8 cellular contexts compared by ENCODE assay signal in genomic region chr19:43934985-43935708, GRCh38. TPM values are rescaled to one million over a fixed set of nuclear protein-coding genes. Genes with fewer than 3 reads are reported as not detected.
DNase-seq lines count a peak whose midpoint lies in the region; ATAC-seq and TF ChIP-seq lines count a peak whose summit lies in the region.

Gene ZNF45, minus strand, starts transcription at chr19:43935282. Its CDS starts 13,097 bp downstream, at chr19:43922185.

- ATAC-seq in SK-N-SH treated with all-trans-retinoic acid at 6 μM for 48 hours, result peak; percentile 97

- DNase-seq in GM03348 (ENCODE audit: low spot score) (peak; percentile 95), HFFc6 (peak; percentile 77), NCI-H1048 (lab: John Stamatoyannopoulos, UW) (peak; percentile 61), germinal center (ENCODE audit: low spot score) (peak; percentile 90), occipital lobe (lab: John Stamatoyannopoulos, UW) (peak; percentile 89)

- peaks cover 4% of the 10 kb centered on the region; the same call in 1 of the 2 replicates for H3K9me3 Mint-ChIP-seq in HFFc6
- H3K9me3 Mint-ChIP-seq in activated naive CD4-positive, alpha-beta T cell treated with anti-CD3 and anti-CD28 coated beads, Interleukin-2, amount 50 U/mL, for 24 hours, result peaks cover 1% of the 10 kb centered on the region

- H3K4me3 Mint-ChIP-seq in HFFc6, result peak within 1 kb of the TSS; percentile 98
- H3K4me3 Mint-ChIP-seq in activated naive CD4-positive, alpha-beta T cell treated with anti-CD3 and anti-CD28 coated beads, Interleukin-2, amount 50 U/mL, for 24 hours, result peak within 1 kb of the TSS; percentile 94

- peak within 1 kb of the TSS; percentile 42 for H3K27ac ChIP-seq in temporal lobe (ENCODE audit: low read depth, low read length)

- H3K27me3 Mint-ChIP-seq in HFFc6 (ENCODE audit: insufficient read depth), result no peaks in the 10 kb centered on the region; the same call in none of the 2 replicates
- H3K27me3 Mint-ChIP-seq in activated naive CD4-positive, alpha-beta T cell treated with anti-CD3 and anti-CD28 coated beads, Interleukin-2, amount 50 U/mL, for 24 hours, result no peaks in the 10 kb centered on the region

- H3K4me1 Mint-ChIP-seq in HFFc6 (ENCODE audit: low read depth), result peaks cover 15% of the 10 kb centered on the region
- H3K4me1 Mint-ChIP-seq in activated naive CD4-positive, alpha-beta T cell treated with anti-CD3 and anti-CD28 coated beads, Interleukin-2, amount 50 U/mL, for 24 hours, result peaks cover 23% of the 10 kb centered on the region

- peaks cover 24% of the 10 kb centered on the region for H3K36me3 Mint-ChIP-seq in HFFc6 (ENCODE audit: low read depth)
- H3K36me3 Mint-ChIP-seq in activated naive CD4-positive, alpha-beta T cell treated with anti-CD3 and anti-CD28 coated beads, Interleukin-2, amount 50 U/mL, for 24 hours, result peaks cover 21% of the 10 kb centered on the region

- peak within 1 kb of the TSS; percentile 92 for H3K27ac Mint-ChIP-seq in HFFc6
- peak within 1 kb of the TSS; percentile 86 for H3K27ac Mint-ChIP-seq in activated naive CD4-positive, alpha-beta T cell treated with anti-CD3 and anti-CD28 coated beads, Interleukin-2, amount 50 U/mL, for 24 hours

- TF ChIP-seq CTCF in HFFc6 (IDR thresholded peaks at IDR 0.05), result no peak

TF ChIP-seq in SK-N-SH treated with all-trans-retinoic acid at 6 μM for 48 hours, 23 proteins besides CTCF, POLR2A, EP300 and RAD21:
- TF ChIP-seq PATZ1 (CRISPR knock-in tag; IDR thresholded peaks at IDR 0.05; ENCODE audit: borderline replicate concordance) (0 out of 2 replicates have a peak, but pooled peaks have one; percentile 14), CREB5 (CRISPR knock-in tag; IDR thresholded peaks at IDR 0.05; ENCODE audit: low read depth) (no peak), ZFP3 (CRISPR knock-in tag; IDR thresholded peaks at IDR 0.05) (0 out of 2 replicates have a peak, but pooled peaks have one; percentile 24), OSR1 (CRISPR knock-in tag; IDR thresholded peaks at IDR 0.05) (no peak)

RNA-seq across cellular contexts. Expression of gene ZNF45, which starts in this region (rescaled TPM):
- total RNA-seq in HFFc6 (2021; fragmentation: NEBNext Ultra II Directional; extraction: Animal tissue kit (Norgen Biotek cat#: 25700)), result 10 to 100 TPM in 3 of 6 experiments, 1 to 10 TPM in 3; 8.4 to 12.3 (median 10.2) TPM
- total RNA-seq in occipital lobe (30.1 TPM), temporal lobe (24.1 TPM)

Comparison
In these comparisons a context has a peak if more than half of its experiments do, and no peak if none do; other contexts are left out.
1. Peak in every context shown above with its lines: DNase-seq, ATAC-seq and H3K27ac ChIP-seq.